8 cellular contexts compared by ENCODE assay signal in genomic region chr10:17029581-17030271, GRCh38.
DNase-seq lines count a peak whose midpoint lies in the region; ATAC-seq and TF ChIP-seq lines count a peak whose summit lies in the region.

No MANE protein-coding gene starts in this region.

- H3K9me2 ChIP-seq in Loucy (replicated peaks; ENCODE audit: low read depth, low read length), result no peaks in the 10 kb centered on the region

- peaks cover 69% of the 10 kb centered on the region for H3K4me1 ChIP-seq in Loucy (ENCODE audit: insufficient read depth, low read length, poor library complexity, severe bottlenecking)

- H3K36me3 ChIP-seq in Loucy (ENCODE audit: insufficient read depth, low read length), result no peaks in the 10 kb centered on the region

- CTCF ChIA-PET in activated CD8-positive, alpha-beta T cell treated with anti-CD3 and anti-CD28 coated beads, Interleukin-2, amount 10 ng/mL, durations not matched to agents 7 days and 5 days (lab: Charles Lee), result interaction anchor here (0.6 to 1.8 kb wide), 3 partner anchors 27 to 40 kb away, joined by 3 to 4 read pairs (median 3); no protein-coding TSS in a partner anchor

- no peak overlapping the region for H2AFZ ChIP-seq in Loucy (ENCODE audit: low read length)

- no peaks in the 10 kb centered on the region for H3K79me2 ChIP-seq in Loucy (ENCODE audit: insufficient read depth, low read length)

- no peaks in the 10 kb centered on the region for H3K27me3 ChIP-seq in Loucy (ENCODE audit: insufficient read depth, low read length, poor library complexity, severe bottlenecking)

- H3K4me3 ChIP-seq in Loucy (ENCODE audit: low read length, poor library complexity, severe bottlenecking), result peak overlapping the region; percentile 67

- ATAC-seq in activated CD8-positive, alpha-beta T cell treated with anti-CD3 and anti-CD28 coated beads, Interleukin-2, amount 10 ng/mL, durations not matched to agents 7 days and 5 days, result peak; percentile 52
- no peak for ATAC-seq in GM21717 (IDR thresholded peaks at IDR 0.05; ENCODE audit: unreplicated experiment)
- ATAC-seq in HG03469 (IDR thresholded peaks at IDR 0.05; ENCODE audit: unreplicated experiment), result no peak

- no peaks in the 10 kb centered on the region for H4K20me1 ChIP-seq in Loucy (ENCODE audit: insufficient read depth, low read length, poor library complexity, severe bottlenecking)

- peak overlapping the region; percentile 71 for H3K4me3 Mint-ChIP-seq in activated CD8-positive, alpha-beta T cell treated with anti-CD3 and anti-CD28 coated beads, Interleukin-2, amount 10 ng/mL, durations not matched to agents 7 days and 5 days

- peak overlapping the region; percentile 12 for H3K9ac ChIP-seq in Loucy (ENCODE audit: low read depth, low read length, poor library complexity, severe bottlenecking)

- H3F3A ChIP-seq in Loucy (ENCODE audit: low read depth), result peaks cover 12% of the 10 kb centered on the region; the same call in 1 of the 2 replicates

- peaks cover 2% of the 10 kb centered on the region for H3K9me3 Mint-ChIP-seq in activated CD8-positive, alpha-beta T cell treated with anti-CD3 and anti-CD28 coated beads, Interleukin-2, amount 10 ng/mL, durations not matched to agents 7 days and 5 days (ENCODE audit: insufficient read depth)

- peak overlapping the region; percentile 94 for H3K27ac Mint-ChIP-seq in activated CD8-positive, alpha-beta T cell treated with anti-CD3 and anti-CD28 coated beads, Interleukin-2, amount 10 ng/mL, durations not matched to agents 7 days and 5 days

- H3K36me3 Mint-ChIP-seq in activated CD8-positive, alpha-beta T cell treated with anti-CD3 and anti-CD28 coated beads, Interleukin-2, amount 10 ng/mL, durations not matched to agents 7 days and 5 days (ENCODE audit: low read depth), result peaks cover 8% of the 10 kb centered on the region

- TF ChIP-seq CTCF in Loucy (conservative IDR thresholded peaks at IDR 0.05; ENCODE audit: low read length), result no peak

- POLR2A ChIA-PET in activated CD8-positive, alpha-beta T cell treated with anti-CD3 and anti-CD28 coated beads, Interleukin-2, amount 10 ng/mL, durations not matched to agents 7 days and 5 days (lab: Charles Lee), result interaction anchor here (0.6 to 2.0 kb wide), 12 partner anchors 9 to 204 kb away, joined by 3 to 12 read pairs (median 4); partner anchors contain the start of genes TRDMT1 and VIM

- no peaks in the 10 kb centered on the region for H3K27me3 Mint-ChIP-seq in activated CD8-positive, alpha-beta T cell treated with anti-CD3 and anti-CD28 coated beads, Interleukin-2, amount 10 ng/mL, durations not matched to agents 7 days and 5 days (ENCODE audit: low read depth)

- H3K9me3 ChIP-seq in Loucy (ENCODE audit: insufficient read depth, low read depth, low read length), result no peaks in the 10 kb centered on the region

- H3K4me1 Mint-ChIP-seq in activated CD8-positive, alpha-beta T cell treated with anti-CD3 and anti-CD28 coated beads, Interleukin-2, amount 10 ng/mL, durations not matched to agents 7 days and 5 days (ENCODE audit: low read depth), result peaks cover 90% of the 10 kb centered on the region

- H3K4me2 ChIP-seq in Loucy (ENCODE audit: low read depth, low read length, poor library complexity, severe bottlenecking), result peak overlapping the region; percentile 77

- DNase-seq in CD1c-positive myeloid dendritic cell (ENCODE audit: extremely low spot score) (peak; percentile 93), myocyte (ENCODE audit: low read depth) (peak; percentile 76)
- DNase-seq in activated CD8-positive, alpha-beta T cell treated with anti-CD3 and anti-CD28 coated beads, Interleukin-2, amount 10 ng/mL, durations not matched to agents 7 days and 5 days, result peak; percentile 82
- peak; percentile 43 for DNase-seq in effector CD8-positive, alpha-beta T cell (lab: John Stamatoyannopoulos, UW)
- peak; percentile 87 for DNase-seq in stimulated activated CD8-positive, alpha-beta memory T cell treated with anti-CD3 and anti-CD28 coated beads, Interleukin-4, amount 100 ng/mL, for 48 hours

Comparison
In these comparisons a context has a peak if more than half of its experiments do, and no peak if none do; other contexts are left out.
1. DNase-seq: peak in every context shown above with its lines; median percentile 93 in CD1c-positive myeloid dendritic cell; 87 in stimulated activated CD8-positive, alpha-beta memory T cell treated with anti-CD3 and anti-CD28 coated beads, Interleukin-4, amount 100 ng/mL, for 48 hours; 82 in activated CD8-positive, alpha-beta T cell treated with anti-CD3 and anti-CD28 coated beads, Interleukin-2, amount 10 ng/mL, durations not matched to agents 7 days and 5 days; 76 in myocyte; 43 in effector CD8-positive, alpha-beta T cell.